In genomic region chr13:98293103-98293502, GRCh38 we compare ENCODE assay signal across 1 cellular context.
TF ChIP-seq lines count a peak whose summit lies in the region.

No MANE protein-coding gene starts in this region.

TF ChIP-seq in HepG2, 621 proteins besides CTCF, POLR2A, EP300 and RAD21 (continued from another document and continues in another):
- TF ChIP-seq, protein P1, sequence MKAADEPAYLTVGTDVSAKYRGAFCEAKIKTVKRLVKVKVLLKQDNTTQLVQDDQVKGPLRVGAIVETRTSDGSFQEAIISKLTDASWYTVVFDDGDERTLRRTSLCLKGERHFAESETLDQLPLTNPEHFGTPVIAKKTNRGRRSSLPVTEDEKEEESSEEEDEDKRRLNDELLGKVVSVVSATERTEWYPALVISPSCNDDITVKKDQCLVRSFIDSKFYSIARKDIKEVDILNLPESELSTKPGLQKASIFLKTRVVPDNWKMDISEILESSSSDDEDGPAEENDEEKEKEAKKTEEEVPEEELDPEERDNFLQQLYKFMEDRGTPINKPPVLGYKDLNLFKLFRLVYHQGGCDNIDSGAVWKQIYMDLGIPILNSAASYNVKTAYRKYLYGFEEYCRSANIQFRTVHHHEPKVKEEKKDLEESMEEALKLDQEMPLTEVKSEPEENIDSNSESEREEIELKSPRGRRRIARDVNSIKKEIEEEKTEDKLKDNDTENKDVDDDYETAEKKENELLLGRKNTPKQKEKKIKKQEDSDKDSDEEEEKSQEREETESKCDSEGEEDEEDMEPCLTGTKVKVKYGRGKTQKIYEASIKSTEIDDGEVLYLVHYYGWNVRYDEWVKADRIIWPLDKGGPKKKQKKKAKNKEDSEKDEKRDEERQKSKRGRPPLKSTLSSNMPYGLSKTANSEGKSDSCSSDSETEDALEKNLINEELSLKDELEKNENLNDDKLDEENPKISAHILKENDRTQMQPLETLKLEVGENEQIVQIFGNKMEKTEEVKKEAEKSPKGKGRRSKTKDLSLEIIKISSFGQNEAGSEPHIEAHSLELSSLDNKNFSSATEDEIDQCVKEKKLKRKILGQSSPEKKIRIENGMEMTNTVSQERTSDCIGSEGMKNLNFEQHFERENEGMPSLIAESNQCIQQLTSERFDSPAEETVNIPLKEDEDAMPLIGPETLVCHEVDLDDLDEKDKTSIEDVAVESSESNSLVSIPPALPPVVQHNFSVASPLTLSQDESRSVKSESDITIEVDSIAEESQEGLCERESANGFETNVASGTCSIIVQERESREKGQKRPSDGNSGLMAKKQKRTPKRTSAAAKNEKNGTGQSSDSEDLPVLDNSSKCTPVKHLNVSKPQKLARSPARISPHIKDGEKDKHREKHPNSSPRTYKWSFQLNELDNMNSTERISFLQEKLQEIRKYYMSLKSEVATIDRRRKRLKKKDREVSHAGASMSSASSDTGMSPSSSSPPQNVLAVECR (CRISPR knock-in tag; IDR thresholded peaks at IDR 0.05; ENCODE audit: borderline replicate concordance), result peak; percentile 40; the same call in 1 of the 2 replicates
- TF ChIP-seq, protein P2, sequence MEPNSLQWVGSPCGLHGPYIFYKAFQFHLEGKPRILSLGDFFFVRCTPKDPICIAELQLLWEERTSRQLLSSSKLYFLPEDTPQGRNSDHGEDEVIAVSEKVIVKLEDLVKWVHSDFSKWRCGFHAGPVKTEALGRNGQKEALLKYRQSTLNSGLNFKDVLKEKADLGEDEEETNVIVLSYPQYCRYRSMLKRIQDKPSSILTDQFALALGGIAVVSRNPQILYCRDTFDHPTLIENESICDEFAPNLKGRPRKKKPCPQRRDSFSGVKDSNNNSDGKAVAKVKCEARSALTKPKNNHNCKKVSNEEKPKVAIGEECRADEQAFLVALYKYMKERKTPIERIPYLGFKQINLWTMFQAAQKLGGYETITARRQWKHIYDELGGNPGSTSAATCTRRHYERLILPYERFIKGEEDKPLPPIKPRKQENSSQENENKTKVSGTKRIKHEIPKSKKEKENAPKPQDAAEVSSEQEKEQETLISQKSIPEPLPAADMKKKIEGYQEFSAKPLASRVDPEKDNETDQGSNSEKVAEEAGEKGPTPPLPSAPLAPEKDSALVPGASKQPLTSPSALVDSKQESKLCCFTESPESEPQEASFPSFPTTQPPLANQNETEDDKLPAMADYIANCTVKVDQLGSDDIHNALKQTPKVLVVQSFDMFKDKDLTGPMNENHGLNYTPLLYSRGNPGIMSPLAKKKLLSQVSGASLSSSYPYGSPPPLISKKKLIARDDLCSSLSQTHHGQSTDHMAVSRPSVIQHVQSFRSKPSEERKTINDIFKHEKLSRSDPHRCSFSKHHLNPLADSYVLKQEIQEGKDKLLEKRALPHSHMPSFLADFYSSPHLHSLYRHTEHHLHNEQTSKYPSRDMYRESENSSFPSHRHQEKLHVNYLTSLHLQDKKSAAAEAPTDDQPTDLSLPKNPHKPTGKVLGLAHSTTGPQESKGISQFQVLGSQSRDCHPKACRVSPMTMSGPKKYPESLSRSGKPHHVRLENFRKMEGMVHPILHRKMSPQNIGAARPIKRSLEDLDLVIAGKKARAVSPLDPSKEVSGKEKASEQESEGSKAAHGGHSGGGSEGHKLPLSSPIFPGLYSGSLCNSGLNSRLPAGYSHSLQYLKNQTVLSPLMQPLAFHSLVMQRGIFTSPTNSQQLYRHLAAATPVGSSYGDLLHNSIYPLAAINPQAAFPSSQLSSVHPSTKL (CRISPR knock-in tag; IDR thresholded peaks at IDR 0.05), result peak; percentile 85
- 0 out of 2 replicates have a peak, but pooled peaks have one; percentile 36 for TF ChIP-seq SMAD3 (CRISPR knock-in tag; IDR thresholded peaks at IDR 0.05)
- no peak for TF ChIP-seq ZNF10 (CRISPR knock-in tag; IDR thresholded peaks at IDR 0.05; ENCODE audit: borderline replicate concordance, low read depth)
- TF ChIP-seq PLSCR1 (CRISPR knock-in tag; IDR thresholded peaks at IDR 0.05; ENCODE audit: borderline replicate concordance), result no peak
- TF ChIP-seq ARNT (IDR thresholded peaks at IDR 0.05), result no peak
- peak; percentile 55; the same call in 1 of the 2 replicates for TF ChIP-seq RCOR2 (CRISPR knock-in tag; IDR thresholded peaks at IDR 0.05)
- peak; percentile 54; the same call in 1 of the 2 replicates for TF ChIP-seq ZNF292 (CRISPR knock-in tag; IDR thresholded peaks at IDR 0.05; ENCODE audit: borderline replicate concordance, low read depth)
- peak; percentile 75; the same call in 1 of the 2 replicates for TF ChIP-seq THRA (CRISPR knock-in tag; IDR thresholded peaks at IDR 0.05; ENCODE audit: borderline replicate concordance)
- peak; percentile 37; the same call in 1 of the 2 replicates for TF ChIP-seq MIER3 (CRISPR knock-in tag; IDR thresholded peaks at IDR 0.05; ENCODE audit: borderline replicate concordance)
- TF ChIP-seq ZNF7 (CRISPR knock-in tag; IDR thresholded peaks at IDR 0.05), result peak; percentile 62; the same call in 1 of the 2 replicates
- peak; percentile 89 for TF ChIP-seq SOX5 (CRISPR knock-in tag; IDR thresholded peaks at IDR 0.05; ENCODE audit: borderline replicate concordance)
- TF ChIP-seq PAWR (CRISPR knock-in tag; IDR thresholded peaks at IDR 0.05; ENCODE audit: borderline replicate concordance), result no peak
- TF ChIP-seq LCORL (IDR thresholded peaks at IDR 0.05), result no peak
- peak; percentile 22; the same call in 1 of the 2 replicates for TF ChIP-seq LCORL (CRISPR knock-in tag; IDR thresholded peaks at IDR 0.05)
- no peak for TF ChIP-seq ELK4 (CRISPR knock-in tag; IDR thresholded peaks at IDR 0.05; ENCODE audit: borderline replicate concordance)
- peak; percentile 85 for TF ChIP-seq GATAD2A (CRISPR knock-in tag; IDR thresholded peaks at IDR 0.05)
- no peak for TF ChIP-seq SNAI1 (CRISPR knock-in tag; IDR thresholded peaks at IDR 0.05; ENCODE audit: borderline replicate concordance)
- peak; percentile 44; the same call in 1 of the 2 replicates for TF ChIP-seq TFAP4 (IDR thresholded peaks at IDR 0.05; ENCODE audit: borderline replicate concordance, low read depth)
- TF ChIP-seq ZNF737 (CRISPR knock-in tag; IDR thresholded peaks at IDR 0.05; ENCODE audit: borderline replicate concordance), result no peak
- TF ChIP-seq FOXA1 (IDR thresholded peaks at IDR 0.05), result no peak
- TF ChIP-seq FOXA1 (CRISPR knock-in tag; IDR thresholded peaks at IDR 0.05), result peak; percentile 76
- 0 out of 2 replicates have a peak, but pooled peaks have one; percentile 20 for TF ChIP-seq FOXO4 (CRISPR knock-in tag; conservative IDR thresholded peaks at IDR 0.05)
- TF ChIP-seq TBX2 (CRISPR knock-in tag; IDR thresholded peaks at IDR 0.05; ENCODE audit: borderline replicate concordance), result peak; percentile 40; the same call in 1 of the 2 replicates
- TF ChIP-seq TEAD3 (CRISPR knock-in tag; optimal IDR thresholded peaks at IDR 0.05; ENCODE audit: borderline replicate concordance), result peak; percentile 88
- TF ChIP-seq ZNF557 (CRISPR knock-in tag; IDR thresholded peaks at IDR 0.05), result no peak
- peak; percentile 62 for TF ChIP-seq FOXP4 (CRISPR knock-in tag; IDR thresholded peaks at IDR 0.05)
- no peak for TF ChIP-seq ZNF451 (CRISPR knock-in tag; IDR thresholded peaks at IDR 0.05)
- no peak for TF ChIP-seq FOXP1 (IDR thresholded peaks at IDR 0.05)
- peak; percentile 50; the same call in 1 of the 2 replicates for TF ChIP-seq FOXP1 (CRISPR knock-in tag; IDR thresholded peaks at IDR 0.05)
- TF ChIP-seq FOSL2 (CRISPR knock-in tag; IDR thresholded peaks at IDR 0.05), result peak; percentile 41
- TF ChIP-seq KAT8 (CRISPR knock-in tag; IDR thresholded peaks at IDR 0.05), result peak; percentile 22; the same call in 1 of the 2 replicates
- TF ChIP-seq ZBTB3 (CRISPR knock-in tag; IDR thresholded peaks at IDR 0.05; ENCODE audit: borderline replicate concordance, low read depth), result no peak
- peak; percentile 53; the same call in 1 of the 2 replicates for TF ChIP-seq MED1 (CRISPR knock-in tag; IDR thresholded peaks at IDR 0.05)
- TF ChIP-seq SOX6 (IDR thresholded peaks at IDR 0.05), result no peak
- peak; percentile 90 for TF ChIP-seq SOX6 (CRISPR knock-in tag; IDR thresholded peaks at IDR 0.05)
- TF ChIP-seq HDAC2 (CRISPR knock-in tag; IDR thresholded peaks at IDR 0.05), result peak; percentile 29; the same call in 1 of the 2 replicates
- 0 out of 2 replicates have a peak, but pooled peaks have one; percentile 19 for TF ChIP-seq POGZ (CRISPR knock-in tag; IDR thresholded peaks at IDR 0.05)
- peak; percentile 34; the same call in 1 of the 2 replicates for TF ChIP-seq SALL1 (CRISPR knock-in tag; IDR thresholded peaks at IDR 0.05)
- peak; percentile 83 for TF ChIP-seq FOXA3 (CRISPR knock-in tag; IDR thresholded peaks at IDR 0.05)
- peak; percentile 75 for TF ChIP-seq SAP130 (CRISPR knock-in tag; IDR thresholded peaks at IDR 0.05; ENCODE audit: low read depth)
- peak; percentile 53; the same call in 1 of the 2 replicates for TF ChIP-seq RXRA (CRISPR knock-in tag; IDR thresholded peaks at IDR 0.05)
- no peak for TF ChIP-seq ZFX (CRISPR knock-in tag; IDR thresholded peaks at IDR 0.05; ENCODE audit: low read depth)
- peak; percentile 19; the same call in 1 of the 2 replicates for TF ChIP-seq STAG1 (CRISPR knock-in tag; IDR thresholded peaks at IDR 0.05)
- no peak for TF ChIP-seq MAFG (CRISPR knock-in tag; IDR thresholded peaks at IDR 0.05)
- TF ChIP-seq SOX13 (IDR thresholded peaks at IDR 0.05), result no peak
- TF ChIP-seq SOX13 (CRISPR knock-in tag; conservative IDR thresholded peaks at IDR 0.05 in 1 of 2, IDR thresholded peaks at IDR 0.05 in 1 of 2), result peak in 1 of 2 experiments; percentile 93; a peak in 2 of 4 replicates
- TF ChIP-seq RARA (CRISPR knock-in tag; IDR thresholded peaks at IDR 0.05), result peak; percentile 73
- TF ChIP-seq NCOA2 (CRISPR knock-in tag; IDR thresholded peaks at IDR 0.05), result peak; percentile 53; the same call in 1 of the 2 replicates
- no peak for TF ChIP-seq MATR3 (CRISPR knock-in tag; IDR thresholded peaks at IDR 0.05)
- TF ChIP-seq GABPB1 (CRISPR knock-in tag; IDR thresholded peaks at IDR 0.05), result no peak
- TF ChIP-seq ZC3H13 (CRISPR knock-in tag; IDR thresholded peaks at IDR 0.05), result 0 out of 2 replicates have a peak, but pooled peaks have one; percentile 28
- 0 out of 2 replicates have a peak, but pooled peaks have one; percentile 20 for TF ChIP-seq MAX (IDR thresholded peaks at IDR 0.05)
- TF ChIP-seq RXRB (CRISPR knock-in tag; IDR thresholded peaks at IDR 0.05; ENCODE audit: borderline replicate concordance), result peak; percentile 36; the same call in 1 of the 2 replicates
